10 cellular contexts compared by ENCODE assay signal in genomic region chr1:212667223-212668139, GRCh38. TPM values are rescaled to one million over a fixed set of nuclear protein-coding genes. Genes with fewer than 3 reads are reported as not detected.
A peak's percentile ranks its signal among the peaks of the same experiment; 100 is the strongest.
DNase-seq lines count a peak whose midpoint lies in the region; ATAC-seq lines count a peak whose summit lies in the region.
"Had no signal": no experiment of that assay in that cellular context is flagged by ENCODE, and none has a peak within 500 bp of the region (broad histone marks: within the 10 kb centered on the region; RNA-seq: fewer than 3 reads in every experiment).

No MANE protein-coding gene starts in this region.

- no peaks in the 10 kb centered on the region for H3K9me3 Mint-ChIP-seq in activated naive CD8-positive, alpha-beta T cell treated with anti-CD3 and anti-CD28 coated beads, Interleukin-2, amount 50 U/mL, for 24 hours
- H3K9me3 Mint-ChIP-seq in CD8-positive, alpha-beta memory T cell: no peaks in the 10 kb centered on the region
- H3K9me3 Mint-ChIP-seq: IgD-negative memory B cell had no signal

- H3K4me3 ChIP-seq in HUES48 (ENCODE audit: low read depth, low read length): no peak overlapping the region
- peak overlapping the region; percentile 54 for H3K4me3 ChIP-seq in skeletal muscle satellite cell (ENCODE audit: low read length)
- H3K4me3 ChIP-seq in CD8-positive, alpha-beta memory T cell (ENCODE audit: low read length): no peak overlapping the region

- no peak overlapping the region for H3K4me3 Mint-ChIP-seq in activated naive CD8-positive, alpha-beta T cell treated with anti-CD3 and anti-CD28 coated beads, Interleukin-2, amount 50 U/mL, for 24 hours
- H3K4me3 Mint-ChIP-seq in CD8-positive, alpha-beta memory T cell: peak overlapping the region in 1 of 7 donors; percentile 9

- H3K4me1 Mint-ChIP-seq in activated naive CD8-positive, alpha-beta T cell treated with anti-CD3 and anti-CD28 coated beads, Interleukin-2, amount 50 U/mL, for 24 hours: peaks cover 33% of the 10 kb centered on the region
- H3K4me1 Mint-ChIP-seq in CD8-positive, alpha-beta memory T cell: peaks cover 9 to 25% (median 14%) of the 10 kb centered on the region in 3 donors

- peaks cover 14% of the 10 kb centered on the region for H3K27me3 ChIP-seq in HUES48 (ENCODE audit: control insufficient read depth, insufficient read depth, low read length)
- peaks cover 3% of the 10 kb centered on the region for H3K27me3 ChIP-seq in skeletal muscle satellite cell (ENCODE audit: control insufficient read depth, insufficient read depth, low read length)
- H3K27me3 ChIP-seq in CD8-positive, alpha-beta memory T cell (ENCODE audit: insufficient read depth, low read length, poor library complexity, severe bottlenecking): no peaks in the 10 kb centered on the region

- H3K4me1 ChIP-seq in HUES48 (ENCODE audit: control insufficient read depth, insufficient read depth, low read length): peaks cover 23% of the 10 kb centered on the region
- H3K4me1 ChIP-seq in skeletal muscle satellite cell (ENCODE audit: control insufficient read depth, insufficient read depth, low read length): peaks cover 46% of the 10 kb centered on the region
- peaks cover 8% of the 10 kb centered on the region for H3K4me1 ChIP-seq in CD8-positive, alpha-beta memory T cell (ENCODE audit: insufficient read depth, low read length)

- H3K4me2 ChIP-seq in skeletal muscle satellite cell (ENCODE audit: low read length): peak overlapping the region; percentile 78

- no peak overlapping the region for H3K27ac Mint-ChIP-seq in activated naive CD8-positive, alpha-beta T cell treated with anti-CD3 and anti-CD28 coated beads, Interleukin-2, amount 50 U/mL, for 24 hours
- peak overlapping the region in 2 of 8 donors; percentile 51 to 78 for H3K27ac Mint-ChIP-seq in CD8-positive, alpha-beta memory T cell
- H3K27ac Mint-ChIP-seq: IgD-negative memory B cell had no signal

- H3K36me3 ChIP-seq in HUES48 (ENCODE audit: control insufficient read depth, insufficient read depth, low read length) (no peaks in the 10 kb centered on the region), skeletal muscle satellite cell (ENCODE audit: insufficient read depth, low read length) (no peaks in the 10 kb centered on the region)
- no peaks in the 10 kb centered on the region for H3K36me3 ChIP-seq in CD8-positive, alpha-beta memory T cell (ENCODE audit: insufficient read depth, low read length)

- intact Hi-C loops in left cardiac atrium (cut with DNase I): loop anchor here in 1 of 2 donors (10.0 kb wide), 1 partner anchor 117 kb away; no protein-coding TSS in a partner anchor

- H3K27ac ChIP-seq in HUES48 (ENCODE audit: low read depth, low read length): peak overlapping the region; percentile 21
- no peak overlapping the region for H3K27ac ChIP-seq in CD8-positive, alpha-beta memory T cell (ENCODE audit: low read depth, low read length)

- H3K36me3 Mint-ChIP-seq in activated naive CD8-positive, alpha-beta T cell treated with anti-CD3 and anti-CD28 coated beads, Interleukin-2, amount 50 U/mL, for 24 hours (ENCODE audit: low read depth): no peaks in the 10 kb centered on the region
- no peaks in the 10 kb centered on the region for H3K36me3 Mint-ChIP-seq in CD8-positive, alpha-beta memory T cell
- H3K36me3 Mint-ChIP-seq: IgD-negative memory B cell had no signal

- peaks cover 11% of the 10 kb centered on the region for H3K27me3 Mint-ChIP-seq in activated naive CD8-positive, alpha-beta T cell treated with anti-CD3 and anti-CD28 coated beads, Interleukin-2, amount 50 U/mL, for 24 hours
- peaks cover 5 to 7% of the 10 kb centered on the region in 2 donors for H3K27me3 Mint-ChIP-seq in CD8-positive, alpha-beta memory T cell

- H3K9me3 ChIP-seq in HUES48 (ENCODE audit: control insufficient read depth, insufficient read depth, low read length) (no peaks in the 10 kb centered on the region), skeletal muscle satellite cell (replicated peaks; ENCODE audit: low read length) (no peaks in the 10 kb centered on the region)
- H3K9me3 ChIP-seq in CD8-positive, alpha-beta memory T cell (ENCODE audit: low read length): no peaks in the 10 kb centered on the region

- H3K9ac ChIP-seq in HUES48 (ENCODE audit: low read depth, low read length) (no peak overlapping the region), skeletal muscle satellite cell (ENCODE audit: low read depth, low read length) (peak overlapping the region; percentile 79)

- CTCF ChIA-PET in CD8-positive, alpha-beta memory T cell (lab: Charles Lee): interaction anchor here (0.7 to 3.0 kb wide), 6 partner anchors 17 to 327 kb away, joined by 3 to 15 read pairs (median 4); no protein-coding TSS in a partner anchor

- peak; percentile 47 for ATAC-seq in activated naive CD8-positive, alpha-beta T cell treated with anti-CD3 and anti-CD28 coated beads, Interleukin-2, amount 50 U/mL, for 24 hours
- peak; percentile 20 to 64 for ATAC-seq in left cardiac atrium

- DNase-seq in GM04504 (ENCODE audit: low read depth): peak; percentile 96
- no peak for DNase-seq in activated naive CD8-positive, alpha-beta T cell treated with anti-CD3 and anti-CD28 coated beads, Interleukin-2, amount 50 U/mL, for 24 hours
- peak; percentile 53 for DNase-seq in left cardiac atrium
- DNase-seq in T-helper 1 cell: no peak
- DNase-seq in CD8-positive, alpha-beta memory T cell: no peak
- DNase-seq in stimulated activated CD4-positive, alpha-beta T cell treated with anti-CD3 and anti-CD28 coated beads, Interleukin-4, amount 100 ng/mL, for 24 hours: no peak

- POLR2A ChIA-PET in CD8-positive, alpha-beta memory T cell (lab: Charles Lee): no interaction called here

RNA-seq across cellular contexts. Expression of gene BATF3, which starts 32.2 kb away (rescaled TPM):
- total RNA-seq in left cardiac atrium: 1 to 10 TPM; 3.9 to 8.1 TPM
- total RNA-seq in skeletal muscle satellite cell (2012; rRNA removed): 1.7 and 4.8 TPM in 2 replicates
- total RNA-seq in CD8-positive, alpha-beta memory T cell: 100 to 1,000 TPM; 147 to 159 TPM
- polyA plus RNA-seq in CD8-positive, alpha-beta memory T cell: 0.84 TPM
- polyA plus RNA-seq: keratinocyte had no signal

RNA-seq across cellular contexts. Expression of gene ATF3, which starts 58.9 kb away (rescaled TPM):
- total RNA-seq in left cardiac atrium: 10 to 100 TPM; 19.2 to 30.7 TPM
- 2.0 and 3.0 TPM in 2 replicates for total RNA-seq in skeletal muscle satellite cell (2012; rRNA removed)
- total RNA-seq in CD8-positive, alpha-beta memory T cell: 10 to 100 TPM; 58.8 to 59.0 TPM
- polyA plus RNA-seq in CD8-positive, alpha-beta memory T cell: not detected

Comparison
In these comparisons a context has a peak if more than half of its experiments do, and no peak if none do; other contexts are left out.
1. DNase-seq: peak in GM04504 (single experiment) and left cardiac atrium (single experiment); none in activated naive CD8-positive, alpha-beta T cell treated with anti-CD3 and anti-CD28 coated beads, Interleukin-2, amount 50 U/mL, for 24 hours (single experiment), T-helper 1 cell (0 of 5), CD8-positive, alpha-beta memory T cell (0 of 5) and stimulated activated CD4-positive, alpha-beta T cell treated with anti-CD3 and anti-CD28 coated beads, Interleukin-4, amount 100 ng/mL, for 24 hours (single experiment).
2. RNA of gene BATF3, which starts 32.2 kb away (total RNA-seq): 147 to 159 TPM in CD8-positive, alpha-beta memory T cell; 3.9 to 8.1 TPM in left cardiac atrium; every median in the first group is over 10 times any median in the second.